Comparison of ENCODE assay signal across 13 cellular contexts in the genomic region with DNA sequence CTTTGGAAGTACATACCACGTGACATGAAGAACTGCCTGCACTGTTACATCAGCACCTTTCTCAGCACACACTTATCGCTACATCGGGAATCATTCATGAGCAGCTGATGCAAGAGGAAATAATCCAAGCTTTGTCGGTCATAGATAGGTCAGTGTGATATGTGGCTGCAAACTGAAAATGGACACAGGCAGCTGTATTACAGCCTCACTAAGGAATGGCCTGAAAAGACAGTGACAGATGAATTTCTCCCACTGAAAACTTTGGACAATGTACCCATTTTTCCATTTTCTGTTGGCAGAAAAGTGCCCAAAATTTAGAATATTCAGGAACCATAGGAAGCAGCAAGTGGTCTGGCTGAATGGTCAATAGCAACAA.
"Had no signal": no experiment of that assay in that cellular context is flagged by ENCODE, and none has a peak within 500 bp of the region (broad histone marks: within the 10 kb centered on the region; RNA-seq: fewer than 3 reads in every experiment).

No MANE protein-coding gene starts in this region.

- H3K27me3 ChIP-seq: uterus had no signal

- H3K4me1 ChIP-seq: uterus had no signal

- H3K9me3 ChIP-seq: thoracic aorta, uterus had no signal

- H3K36me3 ChIP-seq: thoracic aorta, uterus had no signal

- DNase-seq: activated CD4-positive, alpha-beta memory T cell treated with anti-CD3 and anti-CD28 coated beads for 36 hours; activated CD4-positive, CD25-positive, alpha-beta regulatory T cell treated with anti-CD3 and anti-CD28 coated beads, Interleukin-2, amount 50 U/mL, for 72 hours; activated effector memory CD4-positive, alpha-beta T cell treated with anti-CD3 and anti-CD28 coated beads, Interleukin-2, amount 50 U/mL, for 16 hours; activated naive CD8-positive, alpha-beta T cell treated with anti-CD3 and anti-CD28 coated beads for 36 hours; activated T-cell treated with anti-CD3 and anti-CD28 coated beads, Interleukin-2, amount 50 U/mL, for 4 hours; cerebellar nuclear complex; left colon; mammary epithelial cell; nephron progenitor cell; stimulated activated CD4-positive, alpha-beta T cell treated with anti-CD3 and anti-CD28 coated beads, Interleukin-4, amount 100 ng/mL, for 1 hour; T-helper 2 cell; uterus had no signal

- H3K4me3 ChIP-seq: thoracic aorta, uterus had no signal

- ATAC-seq: activated T-cell treated with anti-CD3 and anti-CD28 coated beads, Interleukin-2, amount 50 U/mL, for 4 hours; left colon had no signal

- H3K27ac ChIP-seq: thoracic aorta, uterus had no signal
